In genomic region chr10:132961-133898, GRCh38 we compare ENCODE assay signal across 9 cellular contexts. TPM values are rescaled to one million over a fixed set of nuclear protein-coding genes. Genes with fewer than 3 reads are reported as not detected.
DNase-seq lines count a peak whose midpoint lies in the region; ATAC-seq lines count a peak whose summit lies in the region.
"Had no signal": no experiment of that assay in that cellular context is flagged by ENCODE, and none has a peak within 500 bp of the region (broad histone marks: within the 10 kb centered on the region; RNA-seq: fewer than 3 reads in every experiment).

No MANE protein-coding gene starts in this region.

- in situ Hi-C loops in SK-MEL-5 (cut with HindIII; ENCODE audit: low pct_unique_long_range_greater_than_20kb, low sequenced_read_pairs) = no loop called here

- no peak for ATAC-seq in activated CD4-positive, CD25-positive, alpha-beta regulatory T cell treated with anti-CD3 and anti-CD28 coated beads, Interleukin-2, amount 50 U/mL, for 24 hours
- no peak for ATAC-seq in GM21526 (IDR thresholded peaks at IDR 0.05; ENCODE audit: low FRiP score, unreplicated experiment)

- no peaks in the 10 kb centered on the region for H3K36me3 ChIP-seq in skeletal muscle tissue (ENCODE audit: control insufficient read depth in 3 of 3, insufficient read depth in 3 of 3, low read length in 3 of 3)

- no peaks in the 10 kb centered on the region for H3K27me3 ChIP-seq in skeletal muscle tissue (ENCODE audit: control insufficient read depth in 3 of 3, insufficient read depth in 3 of 3, low read length in 3 of 3)

- H3K4me1 Mint-ChIP-seq in activated CD4-positive, alpha-beta T cell treated with anti-CD3 and anti-CD28 coated beads, Interleukin-2, amount 10 ng/mL, durations not matched to agents 7 days and 5 days = peaks cover 43% of the 10 kb centered on the region

- H3K9ac ChIP-seq in skeletal muscle tissue (ENCODE audit: low read depth in 1 of 3, low read length in 3 of 3) = peak overlapping the region in 2 of 3 donors; percentile 21 to 75

- H3K27me3 Mint-ChIP-seq in activated CD4-positive, alpha-beta T cell treated with anti-CD3 and anti-CD28 coated beads, Interleukin-2, amount 10 ng/mL, durations not matched to agents 7 days and 5 days = no peaks in the 10 kb centered on the region

- peaks cover 16 to 26% (median 18%) of the 10 kb centered on the region in 3 donors for H3K4me1 ChIP-seq in skeletal muscle tissue (ENCODE audit: control insufficient read depth in 3 of 3, insufficient read depth in 3 of 3, low read length in 3 of 3)

- peak overlapping the region; percentile 90 for H3K27ac Mint-ChIP-seq in activated CD4-positive, alpha-beta T cell treated with anti-CD3 and anti-CD28 coated beads, Interleukin-2, amount 10 ng/mL, durations not matched to agents 7 days and 5 days

- CTCF ChIA-PET in activated CD4-positive, alpha-beta T cell treated with anti-CD3 and anti-CD28 coated beads, Interleukin-2, amount 10 ng/mL, durations not matched to agents 7 days and 5 days (lab: Charles Lee) = interaction anchor here (0.6 kb wide), 3 partner anchors 9 to 795 kb away, joined by 3 read pairs; no protein-coding TSS in a partner anchor

- H3K27ac ChIP-seq in skeletal muscle tissue (ENCODE audit: low read depth, low read length) = no peak overlapping the region

- H3K9me3 ChIP-seq in skeletal muscle tissue (ENCODE audit: control insufficient read depth in 3 of 3, low read length in 3 of 3) = no peaks in the 10 kb centered on the region

- no peaks in the 10 kb centered on the region for H3K9me3 Mint-ChIP-seq in activated CD4-positive, alpha-beta T cell treated with anti-CD3 and anti-CD28 coated beads, Interleukin-2, amount 10 ng/mL, durations not matched to agents 7 days and 5 days

- DNase-seq in activated CD4-positive, alpha-beta T cell treated with anti-CD3 and anti-CD28 coated beads, Interleukin-2, amount 10 ng/mL, durations not matched to agents 7 days and 5 days = no peak
- no peak for DNase-seq in activated CD4-positive, alpha-beta T cell treated with anti-CD3 and anti-CD28 coated beads, Interleukin-2, amount 50 U/mL, for 4 hours
- DNase-seq in SK-MEL-5 (ENCODE audit: low read depth, low spot score) (peak; percentile 18), fibroblast of peridontal ligament (ENCODE audit: extremely low read depth) (peak; percentile 75), NCI-H1048 (lab: John Stamatoyannopoulos, UW) (no peak)
- DNase-seq: DMS 273 treated with DMSO at 0.1 percent for 48 hours had no signal

- POLR2A ChIA-PET in activated CD4-positive, alpha-beta T cell treated with anti-CD3 and anti-CD28 coated beads, Interleukin-2, amount 10 ng/mL, durations not matched to agents 7 days and 5 days (lab: Charles Lee) = no interaction called here

- H3K4me3 ChIP-seq in skeletal muscle tissue (ENCODE audit: low read length in 3 of 3) = peak overlapping the region in 2 of 3 donors; percentile 69 to 88

- H3K36me3 Mint-ChIP-seq in activated CD4-positive, alpha-beta T cell treated with anti-CD3 and anti-CD28 coated beads, Interleukin-2, amount 10 ng/mL, durations not matched to agents 7 days and 5 days (ENCODE audit: low read depth) = peaks cover 2% of the 10 kb centered on the region

- H3K4me3 Mint-ChIP-seq in activated CD4-positive, alpha-beta T cell treated with anti-CD3 and anti-CD28 coated beads, Interleukin-2, amount 10 ng/mL, durations not matched to agents 7 days and 5 days = peak overlapping the region; percentile 90

RNA-seq across cellular contexts. Expression of gene ZMYND11, which starts 2.0 kb away (rescaled TPM):
- 10 to 100 TPM; 37.5 to 44.3 TPM for total RNA-seq in activated CD4-positive, alpha-beta T cell treated with anti-CD3 and anti-CD28 coated beads, Interleukin-2, amount 10 ng/mL, durations not matched to agents 7 days and 5 days
- total RNA-seq in SK-MEL-5 (2014; rRNA removed; shearing (Covaris generic)) = 36.9 and 38.2 TPM in 2 replicates
- polyA plus RNA-seq in SK-MEL-5 (2015; cell fraction: cytosol; rRNA removed) = 24.4 and 31.4 TPM in 2 replicates
- polyA plus RNA-seq in SK-MEL-5 (2015; cell fraction: nucleus; rRNA removed) = 26.2 and 41.5 TPM in 2 replicates
- 35.0 TPM for total RNA-seq in skeletal muscle tissue

Comparison
In these comparisons a context has a peak if more than half of its experiments do, and no peak if none do; other contexts are left out.
1. DNase-seq: peak in SK-MEL-5 (single experiment) and fibroblast of peridontal ligament (single experiment); none in activated CD4-positive, alpha-beta T cell treated with anti-CD3 and anti-CD28 coated beads, Interleukin-2, amount 10 ng/mL, durations not matched to agents 7 days and 5 days (single experiment), activated CD4-positive, alpha-beta T cell treated with anti-CD3 and anti-CD28 coated beads, Interleukin-2, amount 50 U/mL, for 4 hours (0 of 2) and NCI-H1048 (single experiment).